22 cellular contexts compared by ENCODE assay signal in the genomic region with DNA sequence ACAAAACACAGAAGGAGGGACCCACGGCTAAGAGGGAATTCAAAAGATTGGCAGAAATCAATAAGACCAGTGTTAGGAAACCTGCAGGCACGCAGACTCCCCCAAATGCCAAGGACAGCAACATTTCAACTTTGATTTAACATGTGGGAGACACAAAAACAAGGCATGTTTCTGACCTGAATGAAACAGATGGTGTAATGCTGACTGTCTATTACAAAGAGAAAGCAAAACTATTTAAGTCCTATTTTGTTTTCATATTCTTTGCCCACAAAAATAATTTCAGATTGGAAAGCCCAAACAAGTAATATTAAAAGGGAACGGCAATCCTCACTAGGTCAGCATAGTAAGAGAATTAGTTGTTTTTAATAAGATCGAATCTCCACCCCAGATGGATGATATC.
DNase-seq lines count a peak whose midpoint lies in the region; ATAC-seq and TF ChIP-seq lines count a peak whose summit lies in the region.
"Had no signal": no experiment of that assay in that cellular context is flagged by ENCODE, and none has a peak within 500 bp of the region (broad histone marks: within the 10 kb centered on the region; RNA-seq: fewer than 3 reads in every experiment).

No MANE protein-coding gene starts in this region.

- in situ Hi-C loops in mammary epithelial cell (cut with MboI; ENCODE audit: low sequenced_read_pairs in 2 of 2), result no loop called here
- in situ Hi-C loops in transverse colon (cut with MboI; ENCODE audit: low pct_ligation_motif_present in 1 of 4, low pct_unique_long_range_greater_than_20kb in 1 of 4, low sequenced_read_pairs in 3 of 4), result no loop called here

- ATAC-seq in HG03558 (IDR thresholded peaks at IDR 0.05; ENCODE audit: extremely low read depth, unreplicated experiment) (peak; percentile 55), HG03139 (IDR thresholded peaks at IDR 0.05; ENCODE audit: unreplicated experiment) (no peak)
- ATAC-seq: left lobe of liver, PC-3 had no signal

- no peak overlapping the region for H3K27ac ChIP-seq in mammary epithelial cell (ENCODE audit: insufficient read depth, low read depth, low read length)
- no peak overlapping the region for H3K27ac ChIP-seq in esophagus muscularis mucosa (replicated peaks in 1 of 4)
- H3K27ac ChIP-seq in effector memory CD4-positive, alpha-beta T cell (ENCODE audit: insufficient read depth, low read length, poor library complexity, severe bottlenecking), result no peak overlapping the region
- no peak overlapping the region for H3K27ac ChIP-seq in transverse colon
- H3K27ac ChIP-seq: ovary, sigmoid colon had no signal

- H3K36me3 Mint-ChIP-seq in MCF 10A (ENCODE audit: insufficient read depth, unreplicated experiment), result peaks cover 5% of the 10 kb centered on the region
- H3K36me3 Mint-ChIP-seq: CD4-positive, CD25-positive, alpha-beta regulatory T cell had no signal

- H3K4me1 ChIP-seq in mammary epithelial cell (ENCODE audit: insufficient read depth, low read length), result no peaks in the 10 kb centered on the region
- H3K4me1 ChIP-seq in esophagus muscularis mucosa, result no peaks in the 10 kb centered on the region
- H3K4me1 ChIP-seq in effector memory CD4-positive, alpha-beta T cell (ENCODE audit: control insufficient read depth, insufficient read depth, low read length, poor library complexity, severe bottlenecking), result no peaks in the 10 kb centered on the region
- no peaks in the 10 kb centered on the region for H3K4me1 ChIP-seq in transverse colon
- H3K4me1 ChIP-seq: HAP-1, sigmoid colon had no signal

- H3K4me3 ChIP-seq in mammary epithelial cell (replicated peaks in 1 of 3; ENCODE audit: insufficient read depth in 1 of 3, low read depth in 2 of 3, low read length in 3 of 3) (no peak overlapping the region), esophagus muscularis mucosa (no peak overlapping the region), transverse colon (no peak overlapping the region)
- H3K4me3 ChIP-seq in effector memory CD4-positive, alpha-beta T cell (ENCODE audit: insufficient read depth, low read depth, low read length, poor library complexity, severe bottlenecking), result no peak overlapping the region
- H3K4me3 ChIP-seq: HAP-1, ovary, sigmoid colon had no signal

- H3K27me3 Mint-ChIP-seq in MCF 10A (ENCODE audit: insufficient read depth, unreplicated experiment), result peaks cover 91% of the 10 kb centered on the region

- POLR2A ChIA-PET in MCF 10A (lab: Yijun Ruan, JAX), result interaction anchor here (0.7 kb wide), 1 partner anchor 200 kb away, joined by 4 read pairs; no protein-coding TSS in a partner anchor

- TF ChIP-seq CTCF in mammary epithelial cell (conservative IDR thresholded peaks at IDR 0.05 in 1 of 2, IDR thresholded peaks at IDR 0.05 in 1 of 2; ENCODE audit: extremely low read depth in 1 of 2, insufficient read depth in 1 of 2, low read depth in 1 of 2, low read length in 2 of 2) (no peak), MCF 10A (IDR thresholded peaks at IDR 0.05; ENCODE audit: unreplicated experiment) (no peak), esophagus muscularis mucosa (IDR thresholded peaks at IDR 0.05) (no peak), transverse colon (IDR thresholded peaks at IDR 0.05) (no peak)

- CTCF ChIA-PET in mammary epithelial cell (lab: Charles Lee; ENCODE audit: low non-redundant PET) (no interaction called here), MCF 10A (lab: Yijun Ruan, JAX) (interaction anchor here (0.5 to 1.7 kb wide), 5 partner anchors 11 to 56 kb away, joined by 3 to 14 read pairs (median 4); no protein-coding TSS in a partner anchor)

- H3K36me3 ChIP-seq in mammary epithelial cell (ENCODE audit: insufficient read depth, low read length) (no peaks in the 10 kb centered on the region), esophagus muscularis mucosa (no peaks in the 10 kb centered on the region), transverse colon (no peaks in the 10 kb centered on the region)
- no peaks in the 10 kb centered on the region for H3K36me3 ChIP-seq in effector memory CD4-positive, alpha-beta T cell (ENCODE audit: control insufficient read depth, insufficient read depth, low read length)
- H3K36me3 ChIP-seq: HAP-1, ovary, sigmoid colon had no signal

- H3K9me3 ChIP-seq in mammary epithelial cell (replicated peaks; ENCODE audit: insufficient read depth, low read length) (no peaks in the 10 kb centered on the region), esophagus muscularis mucosa (no peaks in the 10 kb centered on the region), transverse colon (no peaks in the 10 kb centered on the region)
- no peaks in the 10 kb centered on the region for H3K9me3 ChIP-seq in effector memory CD4-positive, alpha-beta T cell (ENCODE audit: control insufficient read depth, low read length)
- H3K9me3 ChIP-seq: HAP-1, ovary, sigmoid colon had no signal

- DNase-seq in mammary epithelial cell, result no peak
- no peak for DNase-seq in MCF 10A (ENCODE audit: unreplicated experiment)
- peak; percentile 45 for DNase-seq in esophagus muscularis mucosa (ENCODE audit: extremely low spot score)
- DNase-seq in effector memory CD4-positive, alpha-beta T cell, result no peak
- no peak for DNase-seq in transverse colon
- DNase-seq in SHP77 (lab: John Stamatoyannopoulos, UW), result no peak
- DNase-seq: activated CD4-positive, alpha-beta T cell treated with anti-CD3 and anti-CD28 coated beads for 1 hour; activated gamma-delta T cell treated with Interleukin-2 at 50 U/mL for 16 hours; aorta; CD4-positive, CD25-positive, alpha-beta regulatory T cell; cerebellar nuclear complex; endodermal cell; NCI-H2029; NCI-H526; ovary; PC-3; sigmoid colon; T1000 had no signal

- dilution Hi-C loops in mammary epithelial cell (cut with HindIII; ENCODE audit: low sequenced_read_pairs), result no loop called here

- H3K27me3 ChIP-seq in mammary epithelial cell (ENCODE audit: insufficient read depth, low read length) (peaks cover 5% of the 10 kb centered on the region), esophagus muscularis mucosa (no peaks in the 10 kb centered on the region), transverse colon (no peaks in the 10 kb centered on the region)
- no peaks in the 10 kb centered on the region for H3K27me3 ChIP-seq in effector memory CD4-positive, alpha-beta T cell (replicated peaks; ENCODE audit: control insufficient read depth, insufficient read depth, low read length, poor library complexity, severe bottlenecking)
- H3K27me3 ChIP-seq: ovary, sigmoid colon had no signal

- no peaks in the 10 kb centered on the region for H3K4me1 Mint-ChIP-seq in MCF 10A (ENCODE audit: insufficient read depth, unreplicated experiment)

- BruUV-seq in mammary epithelial cell (replicated peaks; lab: Mats Ljungman, UMichigan) (no TSS peak), MCF 10A (replicated peaks; lab: Mats Ljungman, UMichigan) (no TSS peak)

- TF ChIP-seq EP300 in esophagus muscularis mucosa (IDR thresholded peaks at IDR 0.05) (no peak), transverse colon (IDR thresholded peaks at IDR 0.05; ENCODE audit: low read depth) (no peak)

- no peaks in the 10 kb centered on the region for H3K79me2 ChIP-seq in mammary epithelial cell (ENCODE audit: insufficient read depth, low read length)

- H3K4me2 ChIP-seq in mammary epithelial cell (ENCODE audit: insufficient read depth, low read depth, low read length), result peak overlapping the region; percentile 52

- H4K20me1 ChIP-seq in mammary epithelial cell (ENCODE audit: insufficient read depth, low read length), result no peaks in the 10 kb centered on the region

- H3K9me3 Mint-ChIP-seq in MCF 10A (ENCODE audit: unreplicated experiment), result peaks cover 8% of the 10 kb centered on the region

- WGBS in mammary epithelial cell (ENCODE audit: low coverage, missing lambda C conversion rate), result 0% methylated on average over 4 of the region's 4 CpGs
- WGBS in esophagus muscularis mucosa, result 63% methylated on average over 4 of the region's 4 CpGs
- WGBS in transverse colon (ENCODE audit: low coverage in 1 of 2), 2 donors, result 65% methylated on average over 4 of the region's 4 CpGs

- H3K27ac Mint-ChIP-seq in MCF 10A (ENCODE audit: low read depth, unreplicated experiment), result no peak overlapping the region
- H3K27ac Mint-ChIP-seq: CD4-positive, CD25-positive, alpha-beta regulatory T cell; endodermal cell had no signal

- H2AFZ ChIP-seq in mammary epithelial cell (ENCODE audit: low read depth, low read length), result peak overlapping the region; percentile 36

- no peak overlapping the region for H3K9ac ChIP-seq in mammary epithelial cell (ENCODE audit: insufficient read depth, low read length)

- H3K4me3 Mint-ChIP-seq in MCF 10A (ENCODE audit: unreplicated experiment), result no peak overlapping the region
- H3K4me3 Mint-ChIP-seq: CD4-positive, CD25-positive, alpha-beta regulatory T cell; endodermal cell had no signal

- no peak for TF ChIP-seq POLR2A in esophagus muscularis mucosa (IDR thresholded peaks at IDR 0.05; ENCODE audit: low read depth)
- no peak for TF ChIP-seq POLR2A in transverse colon (IDR thresholded peaks at IDR 0.05)

- intact Hi-C loops in mammary epithelial cell (cut with micrococcal nuclease) (no loop called here), MCF 10A (cut with micrococcal nuclease) (no loop called here), esophagus muscularis mucosa (cut with DNase I) (loop anchor here (5.0 kb wide), 1 partner anchor 32 kb away; no protein-coding TSS in a partner anchor), transverse colon (cut with DNase I; ENCODE audit: low total_unique reads) (no loop called here)
